24 cellular contexts compared by ENCODE assay signal in genomic region chr2:239115616-239116015, GRCh38.
A peak's percentile ranks its signal among the peaks of the same experiment; 100 is the strongest.
DNase-seq lines count a peak whose midpoint lies in the region; ATAC-seq and TF ChIP-seq lines count a peak whose summit lies in the region.
"Had no signal": no experiment of that assay in that cellular context is flagged by ENCODE, and none has a peak within 500 bp of the region (broad histone marks: within the 10 kb centered on the region; RNA-seq: fewer than 3 reads in every experiment).

No MANE protein-coding gene starts in this region.

- peaks cover 0 to 21% of the 10 kb centered on the region in 2 experiments for H3K36me3 ChIP-seq in mesenchymal stem cell (ENCODE audit: control insufficient read depth in 1 of 2, insufficient read depth in 2 of 2, low read depth in 1 of 2, low read length in 2 of 2)

- WGBS in mesenchymal stem cell = 97% methylated on average over 9 of the region's 9 CpGs

- no peaks in the 10 kb centered on the region for H3K9me3 ChIP-seq in mesenchymal stem cell (ENCODE audit: control insufficient read depth, low read length)

- no peak overlapping the region for H4K8ac ChIP-seq in mesenchymal stem cell (ENCODE audit: low read length)

- H3K14ac ChIP-seq in mesenchymal stem cell (ENCODE audit: low read length in 2 of 2) = no peak overlapping the region

- peak overlapping the region; percentile 15 for H2AK5ac ChIP-seq in mesenchymal stem cell (ENCODE audit: low read length, severe bottlenecking)

- H3K4me2 ChIP-seq in mesenchymal stem cell (ENCODE audit: low read length, poor library complexity, severe bottlenecking) = no peak overlapping the region
- H3K4me2 ChIP-seq: KMS-11 had no signal

- no peak overlapping the region for H2BK15ac ChIP-seq in mesenchymal stem cell (ENCODE audit: low read depth, poor library complexity, severe bottlenecking)

- H4K91ac ChIP-seq in mesenchymal stem cell (ENCODE audit: low read length) = no peak overlapping the region

- peaks cover 3% of the 10 kb centered on the region for H3K27me3 Mint-ChIP-seq in activated CD8-positive, alpha-beta memory T cell treated with anti-CD3 and anti-CD28 coated beads, Interleukin-2, amount 10 ng/mL, durations not matched to agents 7 days and 5 days
- H3K27me3 Mint-ChIP-seq: CD8-positive, alpha-beta memory T cell; IgD-negative memory B cell had no signal

- no peak overlapping the region for H3K9ac ChIP-seq in mesenchymal stem cell (ENCODE audit: low read length)
- H3K9ac ChIP-seq: KMS-11 had no signal

- intact Hi-C loops in Right ventricle myocardium superior (cut with DNase I) = no loop called here
- intact Hi-C loops in cardiac septum (cut with DNase I) = no loop called here

- no peaks in the 10 kb centered on the region for H3K36me3 Mint-ChIP-seq in activated CD8-positive, alpha-beta memory T cell treated with anti-CD3 and anti-CD28 coated beads, Interleukin-2, amount 10 ng/mL, durations not matched to agents 7 days and 5 days

- peaks cover 68% of the 10 kb centered on the region for H3K4me1 ChIP-seq in mesenchymal stem cell (ENCODE audit: control insufficient read depth, insufficient read depth, low read depth, low read length)

- peaks cover 3% of the 10 kb centered on the region for H3K79me1 ChIP-seq in mesenchymal stem cell (replicated peaks; ENCODE audit: low read length, poor library complexity, severe bottlenecking)

- H3K4me3 Mint-ChIP-seq in activated CD8-positive, alpha-beta memory T cell treated with anti-CD3 and anti-CD28 coated beads, Interleukin-2, amount 10 ng/mL, durations not matched to agents 7 days and 5 days = no peak overlapping the region
- H3K4me3 Mint-ChIP-seq: CD8-positive, alpha-beta memory T cell; IgD-negative memory B cell had no signal

- H3K4ac ChIP-seq in mesenchymal stem cell (ENCODE audit: low read depth in 1 of 2, low read length in 2 of 2) = no peak overlapping the region

- H3K18ac ChIP-seq in mesenchymal stem cell (ENCODE audit: low read depth in 1 of 2, low read length in 2 of 2) = no peak overlapping the region

- peaks cover 25% of the 10 kb centered on the region for H3K4me1 Mint-ChIP-seq in activated CD8-positive, alpha-beta memory T cell treated with anti-CD3 and anti-CD28 coated beads, Interleukin-2, amount 10 ng/mL, durations not matched to agents 7 days and 5 days
- H3K4me1 Mint-ChIP-seq: IgD-negative memory B cell had no signal

- H3K27me3 ChIP-seq in mesenchymal stem cell (ENCODE audit: control insufficient read depth in 1 of 2, insufficient read depth in 1 of 2, low read length in 2 of 2) = no peaks in the 10 kb centered on the region

- H3K9me3 Mint-ChIP-seq in activated CD8-positive, alpha-beta memory T cell treated with anti-CD3 and anti-CD28 coated beads, Interleukin-2, amount 10 ng/mL, durations not matched to agents 7 days and 5 days (ENCODE audit: low read depth) = no peaks in the 10 kb centered on the region
- H3K9me3 Mint-ChIP-seq: CD8-positive, alpha-beta memory T cell; IgD-negative memory B cell had no signal

- H3K27ac Mint-ChIP-seq in activated CD8-positive, alpha-beta memory T cell treated with anti-CD3 and anti-CD28 coated beads, Interleukin-2, amount 10 ng/mL, durations not matched to agents 7 days and 5 days = no peak overlapping the region
- H3K27ac Mint-ChIP-seq: IgD-negative memory B cell had no signal

- H3K23ac ChIP-seq in mesenchymal stem cell (ENCODE audit: low read length in 2 of 2) = no peak overlapping the region

- H2BK5ac ChIP-seq in mesenchymal stem cell (ENCODE audit: low read depth, low read length, poor library complexity, severe bottlenecking) = no peak overlapping the region

- H3K4me3 ChIP-seq in mesenchymal stem cell (ENCODE audit: insufficient read depth in 1 of 2, low read depth in 1 of 2, low read length in 2 of 2) = no peak overlapping the region
- H3K4me3 ChIP-seq: SK-N-MC had no signal

- H3K27ac ChIP-seq in VCaP (peak overlapping the region; percentile 98), mesenchymal stem cell (ENCODE audit: low read length, poor library complexity, severe bottlenecking) (no peak overlapping the region)
- H3K27ac ChIP-seq: C4-2B, HL-60, KMS-11, SK-N-MC had no signal

- peak; percentile 30 for DNase-seq in Right ventricle myocardium superior
- DNase-seq in cardiac septum (ENCODE audit: low spot score) = no peak
- no peak for DNase-seq in mesenchymal stem cell
- DNase-seq in 8988T = no peak
- DNase-seq in activated CD8-positive, alpha-beta memory T cell treated with anti-CD3 and anti-CD28 coated beads, Interleukin-2, amount 10 ng/mL, durations not matched to agents 7 days and 5 days = no peak
- DNase-seq: Calu3; CD8-positive, alpha-beta memory T cell; DMS79 treated with DMSO at 0.1 percent for 48 hours; GF-D8; GOT3; HCEC 1CT; MM.1S; NCI-H2029; NCI-H446 treated with DMSO at 0.1 percent for 48 hours; NCI-H526; SIG-M5 had no signal

- ATAC-seq in Right ventricle myocardium superior (ENCODE audit: poor library complexity) (no peak), HG02852 (IDR thresholded peaks at IDR 0.05; ENCODE audit: unreplicated experiment) (no peak)
- ATAC-seq in activated CD8-positive, alpha-beta memory T cell treated with anti-CD3 and anti-CD28 coated beads, Interleukin-2, amount 10 ng/mL, durations not matched to agents 7 days and 5 days = no peak
- ATAC-seq: Panc1 had no signal

- no peak overlapping the region for H2BK120ac ChIP-seq in mesenchymal stem cell (ENCODE audit: low read depth, low read length)

- no peak overlapping the region for H2AFZ ChIP-seq in mesenchymal stem cell (ENCODE audit: low read depth, low read length)

- TF ChIP-seq CTCF in VCaP (conservative IDR thresholded peaks at IDR 0.05) = no peak

- H2BK12ac ChIP-seq in mesenchymal stem cell (ENCODE audit: low read length in 2 of 2) = no peak overlapping the region

- CTCF ChIA-PET in activated CD8-positive, alpha-beta memory T cell treated with anti-CD3 and anti-CD28 coated beads, Interleukin-2, amount 10 ng/mL, durations not matched to agents 7 days and 5 days (lab: Charles Lee) = no interaction called here
